30 cellular contexts compared by ENCODE assay signal in genomic region chr4:143178923-143179322, GRCh38. TPM values are rescaled to one million over a fixed set of nuclear protein-coding genes. Genes with fewer than 3 reads are reported as not detected.
DNase-seq lines count a peak whose midpoint lies in the region; ATAC-seq, FAIRE-seq and TF ChIP-seq lines count a peak whose summit lies in the region.
"Had no signal": no experiment of that assay in that cellular context is flagged by ENCODE, and none has a peak within 500 bp of the region (broad histone marks: within the 10 kb centered on the region; RNA-seq: fewer than 3 reads in every experiment).

No MANE protein-coding gene starts in this region.

- H4K20me1 ChIP-seq in keratinocyte (ENCODE audit: control insufficient read depth, extremely low read depth, insufficient read depth, low read length), result no peaks in the 10 kb centered on the region

- H3K27ac ChIP-seq in 22Rv1 (no peak overlapping the region), keratinocyte (ENCODE audit: control insufficient read depth, insufficient read depth, low read length) (no peak overlapping the region)
- H3K27ac ChIP-seq: breast epithelium, ovary, right atrium auricular region, suprapubic skin, uterus had no signal

- ATAC-seq in activated T-cell treated with anti-CD3 and anti-CD28 coated beads, Interleukin-2, amount 50 U/mL, for 4 hours, result no peak
- ATAC-seq: stimulated activated naive B cell treated with anti-CD40 and anti-IgM and Interleukin-4, amounts not matched to agents 10 μg/mL and 1 μg/mL and 100 μg/mL, for 72 hours; T-helper 17 cell had no signal

- no peak for TF ChIP-seq POLR2A in H54 (IDR thresholded peaks at IDR 0.05; ENCODE audit: low read depth, low read length)

- H3K27me3 ChIP-seq in keratinocyte (ENCODE audit: control insufficient read depth, extremely low read depth, insufficient read depth, low read length), result no peaks in the 10 kb centered on the region
- H3K27me3 ChIP-seq: breast epithelium, ovary, right atrium auricular region, suprapubic skin, uterus had no signal

- no peak overlapping the region for H3K4me3 Mint-ChIP-seq in progenitor cell of endocrine pancreas (ENCODE audit: low read depth)
- no peak overlapping the region for H3K4me3 Mint-ChIP-seq in activated T-cell treated with anti-CD3 and anti-CD28 coated beads, Interleukin-2, amount 50 U/mL, for 4 hours
- H3K4me3 Mint-ChIP-seq: CD14-positive monocyte; endodermal cell; nephron progenitor cell; stimulated activated naive B cell treated with anti-CD40 and anti-IgM and Interleukin-4, amounts not matched to agents 10 μg/mL and 1 μg/mL and 100 μg/mL, for 72 hours; T-helper 17 cell had no signal

- H2AFZ ChIP-seq in keratinocyte (ENCODE audit: control insufficient read depth, low read length), result no peak overlapping the region

- H3K4me2 ChIP-seq in keratinocyte (ENCODE audit: control insufficient read depth, extremely low read depth, insufficient read depth, low read depth, low read length), result no peak overlapping the region

- TF ChIP-seq CTCF in 22Rv1 (IDR thresholded peaks at IDR 0.05) (peak; percentile 39), keratinocyte (optimal IDR thresholded peaks at IDR 0.05 in 1 of 3, IDR thresholded peaks at IDR 0.05 in 1 of 3, conservative IDR thresholded peaks at IDR 0.05 in 1 of 3; ENCODE audit: extremely low read depth in 1 of 3, insufficient read depth in 2 of 3, low read length in 3 of 3) (no peak), progenitor cell of endocrine pancreas (IDR thresholded peaks at IDR 0.05; ENCODE audit: unreplicated experiment) (no peak)

- H3K9me3 Mint-ChIP-seq in progenitor cell of endocrine pancreas (ENCODE audit: low read depth), result peaks cover 22% of the 10 kb centered on the region
- H3K9me3 Mint-ChIP-seq in activated T-cell treated with anti-CD3 and anti-CD28 coated beads, Interleukin-2, amount 50 U/mL, for 4 hours, result peaks cover 20% of the 10 kb centered on the region

- H3K9me3 ChIP-seq in keratinocyte (ENCODE audit: control insufficient read depth, low read depth, low read length), result no peaks in the 10 kb centered on the region
- H3K9me3 ChIP-seq: ovary, suprapubic skin had no signal

- DNase-seq in DMS153 treated with DMSO at 0.1 percent for 48 hours (lab: John Stamatoyannopoulos, UW; ENCODE audit: unreplicated experiment) (peak; percentile 36), NCI-H510A treated with DMSO at 0.1 percent for 48 hours (lab: John Stamatoyannopoulos, UW) (peak; percentile 54), keratinocyte (ENCODE audit: low read depth, low spot score) (no peak), progenitor cell of endocrine pancreas (ENCODE audit: low spot score, unreplicated experiment) (no peak), H54 (ENCODE audit: insufficient read length, low spot score) (no peak)
- DNase-seq in activated T-cell treated with anti-CD3 and anti-CD28 coated beads, Interleukin-2, amount 50 U/mL, for 4 hours, result no peak
- DNase-seq in central memory CD4-positive, alpha-beta T cell, result no peak
- DNase-seq: activated CD4-positive, alpha-beta T cell treated with anti-CD3 and anti-CD28 coated beads, Interleukin-2, amount 50 U/mL, for 1 hour; activated naive CD4-positive, alpha-beta T cell treated with anti-CD3 and anti-CD28 coated beads, Interleukin-2, amount 50 U/mL, for 16 hours; amygdala; DMS 273 treated with DMSO at 0.1 percent for 48 hours; endodermal cell; GDM1; hypothalamus; IMR-90; NCI-H1436; NCI-H2227 treated with DMSO at 0.1 percent for 48 hours; nephron progenitor cell; NK-92 treated with Interleukin-12 subunit alpha and Interleukin-12 subunit beta, amount 100 ng/mL, for 24 hours; ovary; stimulated activated CD4-positive, alpha-beta T cell treated with anti-CD3 and anti-CD28 coated beads, Interleukin-4, amount 100 ng/mL, for 1 hour; stimulated activated naive B cell treated with anti-CD40 and anti-IgM and Interleukin-4, amounts not matched to agents 10 μg/mL and 1 μg/mL and 100 μg/mL, for 72 hours; T-helper 17 cell; uterus had no signal

- no peaks in the 10 kb centered on the region for H3K9me1 ChIP-seq in keratinocyte (ENCODE audit: control insufficient read depth, extremely low read depth, insufficient read depth, low read length)

- H3K36me3 Mint-ChIP-seq in progenitor cell of endocrine pancreas (ENCODE audit: insufficient read depth), result peaks cover 1% of the 10 kb centered on the region
- H3K36me3 Mint-ChIP-seq in activated T-cell treated with anti-CD3 and anti-CD28 coated beads, Interleukin-2, amount 50 U/mL, for 4 hours (ENCODE audit: insufficient read depth), result peaks cover 6% of the 10 kb centered on the region

- FAIRE-seq in keratinocyte (lab: Jason Lieb, UNC) (peak; percentile 5), H54 (lab: Jason Lieb, UNC) (no peak)
- FAIRE-seq: RCC 7860 had no signal

- H3K4me1 Mint-ChIP-seq in progenitor cell of endocrine pancreas (ENCODE audit: low read depth), result peaks cover 8% of the 10 kb centered on the region
- peaks cover 16% of the 10 kb centered on the region for H3K4me1 Mint-ChIP-seq in activated T-cell treated with anti-CD3 and anti-CD28 coated beads, Interleukin-2, amount 50 U/mL, for 4 hours (ENCODE audit: low read depth)

- H3K4me1 ChIP-seq in keratinocyte (ENCODE audit: control insufficient read depth, extremely low read depth, insufficient read depth, low read length), result peaks cover 5% of the 10 kb centered on the region
- H3K4me1 ChIP-seq: breast epithelium, uterus had no signal

- no peak overlapping the region for H3K4me3 ChIP-seq in keratinocyte (ENCODE audit: control insufficient read depth in 2 of 3, extremely low read depth in 1 of 3, insufficient read depth in 2 of 3, low read depth in 1 of 3, low read length in 3 of 3)
- H3K4me3 ChIP-seq: breast epithelium, ovary, right atrium auricular region, suprapubic skin, uterus had no signal

- no peaks in the 10 kb centered on the region for H3K36me3 ChIP-seq in keratinocyte (ENCODE audit: control insufficient read depth in 2 of 2, extremely low read depth in 1 of 2, insufficient read depth in 2 of 2, low read length in 2 of 2)
- H3K36me3 ChIP-seq: breast epithelium, ovary, right atrium auricular region, suprapubic skin, uterus had no signal

- H3K27me3 Mint-ChIP-seq in progenitor cell of endocrine pancreas, result no peaks in the 10 kb centered on the region
- no peaks in the 10 kb centered on the region for H3K27me3 Mint-ChIP-seq in activated T-cell treated with anti-CD3 and anti-CD28 coated beads, Interleukin-2, amount 50 U/mL, for 4 hours (ENCODE audit: low read depth)
- H3K27me3 Mint-ChIP-seq: stimulated activated naive B cell treated with anti-CD40 and anti-IgM and Interleukin-4, amounts not matched to agents 10 μg/mL and 1 μg/mL and 100 μg/mL, for 72 hours; T-helper 17 cell had no signal

- dilution Hi-C loops in keratinocyte (cut with MboI; ENCODE audit: extremely low pct_ligation_motif_present, low sequenced_read_pairs), result no loop called here

- no peaks in the 10 kb centered on the region for H3K79me2 ChIP-seq in keratinocyte (ENCODE audit: control insufficient read depth, insufficient read depth, low read length)

- no peak overlapping the region for H3K27ac Mint-ChIP-seq in progenitor cell of endocrine pancreas
- H3K27ac Mint-ChIP-seq: CD14-positive monocyte; endodermal cell; nephron progenitor cell; stimulated activated naive B cell treated with anti-CD40 and anti-IgM and Interleukin-4, amounts not matched to agents 10 μg/mL and 1 μg/mL and 100 μg/mL, for 72 hours; T-helper 17 cell had no signal

- no peak overlapping the region for H3K9ac ChIP-seq in keratinocyte (ENCODE audit: control insufficient read depth, extremely low read depth, insufficient read depth, low read length)

RNA-seq across cellular contexts. Expression of gene USP38, which starts 5.8 kb away (rescaled TPM):
- polyA plus RNA-seq in keratinocyte, result 9.8 to 12.8 TPM (median 11.7 TPM) in 3 replicates
- polyA plus RNA-seq in keratinocyte (2011; ENCODE audit: low read depth), result 9.2 TPM
- polyA plus RNA-seq in keratinocyte (2011; cell fraction: cytosol; rRNA removed), result 7.1 and 12.3 TPM in 2 replicates
- polyA plus RNA-seq in keratinocyte (2011; cell fraction: nucleus; rRNA removed), result 8.4 and 9.5 TPM in 2 replicates
- 9.9 and 15.9 TPM in 2 replicates for polyA plus RNA-seq in keratinocyte (2012; ENCODE audit: low replicate concordance)
- 13.6 to 32.6 TPM (median 29.5 TPM) in 3 replicates for polyA minus RNA-seq in keratinocyte
- polyA minus RNA-seq in keratinocyte (2011; cell fraction: cytosol; rRNA and poly(A)+ RNA removed), result 21.7 TPM
- polyA minus RNA-seq in keratinocyte (2011; cell fraction: nucleus; rRNA and poly(A)+ RNA removed), result 19.7 and 26.3 TPM in 2 replicates
- 20.8 and 23.3 TPM in 2 replicates for total RNA-seq in progenitor cell of endocrine pancreas
- 10 to 100 TPM; 30.6 to 32.6 (median 31.7) TPM for total RNA-seq in activated T-cell treated with anti-CD3 and anti-CD28 coated beads, Interleukin-2, amount 50 U/mL, for 4 hours

Comparison
In these comparisons a context has a peak if more than half of its experiments do, and no peak if none do; other contexts are left out.
1. DNase-seq: peak in DMS153 treated with DMSO at 0.1 percent for 48 hours (single experiment) and NCI-H510A treated with DMSO at 0.1 percent for 48 hours (single experiment); none in keratinocyte (single experiment), progenitor cell of endocrine pancreas (single experiment), activated T-cell treated with anti-CD3 and anti-CD28 coated beads, Interleukin-2, amount 50 U/mL, for 4 hours (single experiment), H54 (single experiment) and central memory CD4-positive, alpha-beta T cell (single experiment).